Comparison of ENCODE assay signal across 9 cellular contexts in the genomic region with DNA sequence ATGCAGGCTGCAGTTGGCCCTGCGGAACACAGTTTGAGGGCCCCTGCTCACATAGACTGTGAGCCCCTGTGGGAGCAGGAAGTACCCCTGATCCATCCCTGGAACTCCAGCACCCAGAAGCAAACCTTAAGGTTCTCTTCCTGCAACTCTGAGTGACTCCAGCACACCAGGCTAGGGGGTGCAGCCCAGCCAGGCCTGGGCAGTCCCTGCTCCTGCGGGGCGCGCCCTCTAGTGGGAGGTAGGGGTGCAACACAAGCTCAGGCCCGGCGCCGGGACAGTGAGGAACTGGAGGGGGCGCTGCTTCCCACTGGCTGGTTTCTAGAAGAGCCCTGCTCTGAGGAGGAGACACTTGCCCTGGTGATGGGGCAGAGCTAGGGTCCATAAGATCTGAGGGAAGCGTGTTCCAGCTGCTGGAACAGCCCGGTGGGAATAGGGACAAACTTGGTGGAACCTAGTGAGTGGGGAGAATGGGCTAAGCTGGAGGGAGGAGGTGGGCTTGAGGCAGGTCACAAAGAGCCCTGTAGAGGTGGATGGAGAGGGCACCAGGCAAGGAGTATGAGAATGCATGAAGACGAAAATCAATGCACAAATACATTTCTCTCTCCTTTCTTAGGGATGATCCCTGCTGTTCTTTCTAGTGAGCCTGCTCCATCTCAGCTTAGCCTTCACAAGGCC. TPM values are rescaled to one million over a fixed set of nuclear protein-coding genes. Genes with fewer than 3 reads are reported as not detected.
DNase-seq lines count a peak whose midpoint lies in the region; ATAC-seq and TF ChIP-seq lines count a peak whose summit lies in the region.
"Had no signal": no experiment of that assay in that cellular context is flagged by ENCODE, and none has a peak within 500 bp of the region (broad histone marks: within the 10 kb centered on the region; RNA-seq: fewer than 3 reads in every experiment).

No MANE protein-coding gene starts in this region.

- intact Hi-C loops in left ventricle myocardium inferior (cut with micrococcal nuclease): no loop called here

- H3K27me3 ChIP-seq in HL-60 (ENCODE audit: insufficient read depth, poor library complexity, severe bottlenecking) (no peaks in the 10 kb centered on the region), left ventricle myocardium inferior (ENCODE audit: low read depth) (no peaks in the 10 kb centered on the region)

- H3K27ac ChIP-seq in HL-60 (replicated peaks) (no peak overlapping the region), left ventricle myocardium inferior (replicated peaks) (no peak overlapping the region)
- H3K27ac ChIP-seq: SK-N-MC had no signal

- no peak for ATAC-seq in HG02588 (IDR thresholded peaks at IDR 0.05; ENCODE audit: unreplicated experiment)

- peaks cover 13% of the 10 kb centered on the region for H3K36me3 ChIP-seq in left ventricle myocardium inferior

- no peak overlapping the region for H3K4me3 ChIP-seq in HL-60 (replicated peaks; ENCODE audit: insufficient read depth, low read length)
- H3K4me3 ChIP-seq in left ventricle myocardium inferior: no peak overlapping the region
- H3K4me3 ChIP-seq: SK-N-MC had no signal

- TF ChIP-seq CTCF in HL-60 (IDR thresholded peaks at IDR 0.05; ENCODE audit: insufficient read depth, low read length): peak; percentile 68
- peak; percentile 71 for TF ChIP-seq CTCF in left ventricle myocardium inferior (IDR thresholded peaks at IDR 0.05; ENCODE audit: borderline replicate concordance)

- DNase-seq in DMS53 (lab: John Stamatoyannopoulos, UW) (peak; percentile 69), HL-60 (ENCODE audit: low read depth in 1 of 2, low spot score in 1 of 2) (peak; percentile 47 to 78), SK-MEL-5 (ENCODE audit: low read depth, low spot score) (peak; percentile 60), left ventricle myocardium inferior (peak; percentile 41), cerebellar nuclear complex (lab: John Stamatoyannopoulos, UW) (no peak)
- DNase-seq in activated naive CD4-positive, alpha-beta T cell treated with Interleukin-2 at 50 U/mL for 16 hours: peak; percentile 54
- peak; percentile 10 to 35 for DNase-seq in stimulated activated CD4-positive, alpha-beta T cell treated with anti-CD3 and anti-CD28 coated beads, Interleukin-1b, Interleukin-23, amount 100 ng/mL, for 4 hours (ENCODE audit: low read depth in 2 of 2)

- H3K9me3 ChIP-seq in left ventricle myocardium inferior (replicated peaks): no peaks in the 10 kb centered on the region

- peaks cover 36% of the 10 kb centered on the region for H3K4me1 ChIP-seq in left ventricle myocardium inferior

- in situ Hi-C loops in SK-MEL-5 (cut with HindIII; ENCODE audit: low pct_unique_long_range_greater_than_20kb, low sequenced_read_pairs): no loop called here

RNA-seq across cellular contexts. Expression of gene ZSCAN5A, which starts 5.0 kb away (rescaled TPM):
- total RNA-seq in SK-MEL-5 (2014; rRNA removed; shearing (Covaris generic)): 5.4 TPM in 2 replicates
- 2.9 and 6.0 TPM in 2 replicates for polyA plus RNA-seq in SK-MEL-5 (2015; cell fraction: cytosol; rRNA removed)
- 5.8 and 6.8 TPM in 2 replicates for polyA plus RNA-seq in SK-MEL-5 (2015; cell fraction: nucleus; rRNA removed)
- total RNA-seq in left ventricle myocardium inferior: 16.7 TPM

RNA-seq across cellular contexts. Expression of gene EDDM13, which starts 37.1 kb away (rescaled TPM):
- not detected in 2 replicates for total RNA-seq in SK-MEL-5 (2014; rRNA removed; shearing (Covaris generic))
- not detected in 2 replicates for polyA plus RNA-seq in SK-MEL-5 (2015; cell fraction: cytosol; rRNA removed)
- polyA plus RNA-seq in SK-MEL-5 (2015; cell fraction: nucleus; rRNA removed): not detected in 2 replicates
- total RNA-seq in left ventricle myocardium inferior: 0.55 TPM

Comparison
In these comparisons a context has a peak if more than half of its experiments do, and no peak if none do; other contexts are left out.
1. DNase-seq: peak in DMS53 (single experiment), HL-60 (2 of 2), SK-MEL-5 (single experiment), activated naive CD4-positive, alpha-beta T cell treated with Interleukin-2 at 50 U/mL for 16 hours (single experiment), left ventricle myocardium inferior (single experiment) and stimulated activated CD4-positive, alpha-beta T cell treated with anti-CD3 and anti-CD28 coated beads, Interleukin-1b, Interleukin-23, amount 100 ng/mL, for 4 hours (2 of 2); none in cerebellar nuclear complex (0 of 2).